1 cellular context compared by ENCODE assay signal in the genomic region with DNA sequence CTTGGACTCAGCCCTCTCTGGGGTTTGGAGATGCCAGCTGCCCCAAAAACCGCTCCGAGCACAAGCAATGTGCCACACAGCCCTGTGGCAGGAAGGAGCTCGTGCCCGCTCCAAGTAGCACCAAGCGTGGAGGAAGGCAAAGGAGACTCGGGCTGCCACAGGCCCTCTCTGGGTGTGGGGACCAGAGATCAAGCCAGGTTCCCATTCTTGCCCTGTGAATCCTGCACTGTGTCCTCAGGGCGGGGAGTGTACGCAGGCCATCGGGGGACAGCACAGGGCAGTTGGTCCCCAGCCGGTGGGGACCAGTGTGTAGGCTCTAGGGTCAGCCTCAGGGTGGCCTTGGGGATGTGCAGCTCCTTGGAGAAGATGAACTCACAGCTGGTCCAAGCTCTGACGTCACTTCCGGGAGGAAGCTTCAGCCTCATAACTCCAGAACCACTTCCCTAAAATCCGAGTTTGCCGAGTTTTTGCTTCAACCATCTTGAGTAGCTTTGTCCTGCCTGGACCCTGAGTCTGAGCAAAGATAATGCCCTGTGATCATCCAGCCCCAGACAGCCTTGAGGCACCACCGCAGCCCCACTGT.
TF ChIP-seq lines count a peak whose summit lies in the region.

No MANE protein-coding gene starts in this region.

TF ChIP-seq in IMR-90, 13 proteins besides CTCF, POLR2A, EP300 and RAD21:
- TF ChIP-seq CHD1 (IDR thresholded peaks at IDR 0.05; ENCODE audit: low read depth, low read length) (no peak), FOS (IDR thresholded peaks at IDR 0.05; ENCODE audit: low read depth, low read length) (no peak), CEBPB (IDR thresholded peaks at IDR 0.05; ENCODE audit: low read depth, low read length) (no peak), NFE2L2 (IDR thresholded peaks at IDR 0.05; ENCODE audit: low read depth, low read length) (no peak), BHLHE40 (IDR thresholded peaks at IDR 0.05; ENCODE audit: low read depth, low read length) (no peak), RFX5 (IDR thresholded peaks at IDR 0.05; ENCODE audit: low read depth, low read length) (no peak), MAFK (IDR thresholded peaks at IDR 0.05; ENCODE audit: low read depth, low read length) (no peak), SMC3 (IDR thresholded peaks at IDR 0.05; ENCODE audit: low read depth, low read length) (no peak), MXI1 (IDR thresholded peaks at IDR 0.05; ENCODE audit: borderline replicate concordance, low read depth, low read length) (no peak), RCOR1 (IDR thresholded peaks at IDR 0.05; ENCODE audit: insufficient replicate concordance, low read length) (no peak), MAZ (IDR thresholded peaks at IDR 0.05; ENCODE audit: borderline replicate concordance, low read depth, low read length) (no peak)
- TF ChIP-seq, protein P1, sequence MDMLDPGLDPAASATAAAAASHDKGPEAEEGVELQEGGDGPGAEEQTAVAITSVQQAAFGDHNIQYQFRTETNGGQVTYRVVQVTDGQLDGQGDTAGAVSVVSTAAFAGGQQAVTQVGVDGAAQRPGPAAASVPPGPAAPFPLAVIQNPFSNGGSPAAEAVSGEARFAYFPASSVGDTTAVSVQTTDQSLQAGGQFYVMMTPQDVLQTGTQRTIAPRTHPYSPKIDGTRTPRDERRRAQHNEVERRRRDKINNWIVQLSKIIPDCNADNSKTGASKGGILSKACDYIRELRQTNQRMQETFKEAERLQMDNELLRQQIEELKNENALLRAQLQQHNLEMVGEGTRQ (IDR thresholded peaks at IDR 0.05; ENCODE audit: low read depth, low read length), result no peak
- TF ChIP-seq, protein P2, sequence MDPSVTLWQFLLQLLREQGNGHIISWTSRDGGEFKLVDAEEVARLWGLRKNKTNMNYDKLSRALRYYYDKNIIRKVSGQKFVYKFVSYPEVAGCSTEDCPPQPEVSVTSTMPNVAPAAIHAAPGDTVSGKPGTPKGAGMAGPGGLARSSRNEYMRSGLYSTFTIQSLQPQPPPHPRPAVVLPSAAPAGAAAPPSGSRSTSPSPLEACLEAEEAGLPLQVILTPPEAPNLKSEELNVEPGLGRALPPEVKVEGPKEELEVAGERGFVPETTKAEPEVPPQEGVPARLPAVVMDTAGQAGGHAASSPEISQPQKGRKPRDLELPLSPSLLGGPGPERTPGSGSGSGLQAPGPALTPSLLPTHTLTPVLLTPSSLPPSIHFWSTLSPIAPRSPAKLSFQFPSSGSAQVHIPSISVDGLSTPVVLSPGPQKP (IDR thresholded peaks at IDR 0.05; ENCODE audit: borderline replicate concordance, low read depth, low read length), result no peak
